In genomic region chrX:109709129-109709631, GRCh38 we compare ENCODE assay signal across 9 cellular contexts. TPM values are rescaled to one million over a fixed set of nuclear protein-coding genes. Genes with fewer than 3 reads are reported as not detected.
DNase-seq lines count a peak whose midpoint lies in the region; ATAC-seq and TF ChIP-seq lines count a peak whose summit lies in the region.
"Had no signal": no experiment of that assay in that cellular context is flagged by ENCODE, and none has a peak within 500 bp of the region (broad histone marks: within the 10 kb centered on the region; RNA-seq: fewer than 3 reads in every experiment).

No MANE protein-coding gene starts in this region.

- 47% methylated on average over 3 of the region's 3 CpGs for WGBS in suprapubic skin

- H3K9me3 Mint-ChIP-seq in activated CD4-positive, alpha-beta memory T cell treated with anti-CD3 and anti-CD28 coated beads for 36 hours: no peaks in the 10 kb centered on the region

- H3K36me3 Mint-ChIP-seq in activated CD4-positive, alpha-beta memory T cell treated with anti-CD3 and anti-CD28 coated beads for 36 hours: peaks cover 2% of the 10 kb centered on the region

- POLR2A ChIA-PET in BJ (lab: Charles Lee): no interaction called here
- POLR2A ChIA-PET in activated CD4-positive, alpha-beta memory T cell treated with anti-CD3 and anti-CD28 coated beads for 36 hours (lab: Charles Lee): interaction anchor here (0.6 to 1.3 kb wide), 2 partner anchors 24 to 147 kb away, joined by 3 read pairs; partner anchors contain the start of gene ACSL4

- peaks cover 64% of the 10 kb centered on the region for H3K4me1 Mint-ChIP-seq in activated CD4-positive, alpha-beta memory T cell treated with anti-CD3 and anti-CD28 coated beads for 36 hours (ENCODE audit: low read depth)

- no peak for TF ChIP-seq EP300 in suprapubic skin (IDR thresholded peaks at IDR 0.05)

- no peak overlapping the region for H3K4me3 Mint-ChIP-seq in activated CD4-positive, alpha-beta memory T cell treated with anti-CD3 and anti-CD28 coated beads for 36 hours

- peak overlapping the region; percentile 46 for H3K27ac Mint-ChIP-seq in activated CD4-positive, alpha-beta memory T cell treated with anti-CD3 and anti-CD28 coated beads for 36 hours

- ATAC-seq in GM19324 (IDR thresholded peaks at IDR 0.05; ENCODE audit: low FRiP score, unreplicated experiment) (peak; percentile 62), HG03280 (IDR thresholded peaks at IDR 0.05; ENCODE audit: unreplicated experiment) (peak; percentile 55), lower lobe of right lung (peak in 1 of 2 donors; percentile 39)

- no peak overlapping the region for H3K4me3 ChIP-seq in BJ (ENCODE audit: low read depth, low read length)
- no peak overlapping the region for H3K4me3 ChIP-seq in lower lobe of right lung
- no peak overlapping the region for H3K4me3 ChIP-seq in coronary artery
- H3K4me3 ChIP-seq in suprapubic skin: no peak overlapping the region
- H3K4me3 ChIP-seq: thoracic aorta had no signal

- no peaks in the 10 kb centered on the region for H3K27me3 Mint-ChIP-seq in activated CD4-positive, alpha-beta memory T cell treated with anti-CD3 and anti-CD28 coated beads for 36 hours

- peaks cover 39% of the 10 kb centered on the region for H3K4me1 ChIP-seq in lower lobe of right lung
- peaks cover 5% of the 10 kb centered on the region for H3K4me1 ChIP-seq in suprapubic skin

- TF ChIP-seq POLR2A in suprapubic skin (IDR thresholded peaks at IDR 0.05): no peak

- no peaks in the 10 kb centered on the region for H3K36me3 ChIP-seq in BJ (ENCODE audit: control insufficient read depth, insufficient read depth, low read length)
- H3K36me3 ChIP-seq in lower lobe of right lung: no peaks in the 10 kb centered on the region
- no peaks in the 10 kb centered on the region for H3K36me3 ChIP-seq in suprapubic skin
- H3K36me3 ChIP-seq: thoracic aorta had no signal

- H3K27me3 ChIP-seq in BJ (ENCODE audit: control insufficient read depth, insufficient read depth, low read length) (no peaks in the 10 kb centered on the region), lower lobe of right lung (ENCODE audit: low read depth) (no peaks in the 10 kb centered on the region), suprapubic skin (no peaks in the 10 kb centered on the region)

- DNase-seq in BJ (ENCODE audit: low read depth) (no peak), lower lobe of right lung (no peak), NCI-H774 (lab: John Stamatoyannopoulos, UW) (no peak), coronary artery (ENCODE audit: low spot score) (no peak), suprapubic skin (ENCODE audit: low spot score in 2 of 2) (no peak)
- no peak for DNase-seq in activated CD4-positive, alpha-beta memory T cell treated with anti-CD3 and anti-CD28 coated beads for 36 hours

- intact Hi-C loops in activated CD4-positive, alpha-beta memory T cell treated with anti-CD3 and anti-CD28 coated beads for 36 hours (cut with micrococcal nuclease): loop anchor here (1.0 kb wide), 3 partner anchors 23 to 132 kb away; no protein-coding TSS in a partner anchor
- intact Hi-C loops in lower lobe of right lung (cut with DNase I): no loop called here

- TF ChIP-seq CTCF in BJ (IDR thresholded peaks at IDR 0.05; ENCODE audit: insufficient read depth, low read depth, low read length) (peak; percentile 5; the same call in 1 of the 2 replicates), lower lobe of right lung (IDR thresholded peaks at IDR 0.05) (no peak), coronary artery (IDR thresholded peaks at IDR 0.05) (no peak), suprapubic skin (IDR thresholded peaks at IDR 0.05) (no peak)

- H3K9me3 ChIP-seq in lower lobe of right lung: no peaks in the 10 kb centered on the region
- no peaks in the 10 kb centered on the region for H3K9me3 ChIP-seq in suprapubic skin
- H3K9me3 ChIP-seq: thoracic aorta had no signal

- CTCF ChIA-PET in BJ (lab: Yijun Ruan, JAX): interaction anchor here (0.9 to 2.5 kb wide), 4 partner anchors 148 to 182 kb away, joined by 3 to 8 read pairs (median 6); no protein-coding TSS in a partner anchor
- CTCF ChIA-PET in activated CD4-positive, alpha-beta memory T cell treated with anti-CD3 and anti-CD28 coated beads for 36 hours (lab: Charles Lee): interaction anchor here (0.6 to 7.4 kb wide), 4 partner anchors 23 to 171 kb away, joined by 3 to 149 read pairs (median 7); no protein-coding TSS in a partner anchor

- H3K27ac ChIP-seq in lower lobe of right lung: peak overlapping the region; percentile 36
- no peak overlapping the region for H3K27ac ChIP-seq in coronary artery
- H3K27ac ChIP-seq in suprapubic skin: no peak overlapping the region

RNA-seq across cellular contexts. Expression of gene ACSL4, which starts 23.9 kb away (rescaled TPM):
- 32.5 and 42.5 TPM in 2 replicates for polyA plus RNA-seq in BJ (2011; rRNA removed)
- polyA minus RNA-seq in BJ (2011; rRNA and poly(A)+ RNA removed): 60.6 and 67.8 TPM in 2 replicates
- 10 to 100 TPM; 63.2 to 63.3 TPM for total RNA-seq in activated CD4-positive, alpha-beta memory T cell treated with anti-CD3 and anti-CD28 coated beads for 36 hours
- total RNA-seq in lower lobe of right lung (87.7 TPM), suprapubic skin (10 to 100 TPM; 40.7 to 64.7 (median 43.7) TPM)
